ENCODE assay signal across 8 cellular contexts in the genomic region with DNA sequence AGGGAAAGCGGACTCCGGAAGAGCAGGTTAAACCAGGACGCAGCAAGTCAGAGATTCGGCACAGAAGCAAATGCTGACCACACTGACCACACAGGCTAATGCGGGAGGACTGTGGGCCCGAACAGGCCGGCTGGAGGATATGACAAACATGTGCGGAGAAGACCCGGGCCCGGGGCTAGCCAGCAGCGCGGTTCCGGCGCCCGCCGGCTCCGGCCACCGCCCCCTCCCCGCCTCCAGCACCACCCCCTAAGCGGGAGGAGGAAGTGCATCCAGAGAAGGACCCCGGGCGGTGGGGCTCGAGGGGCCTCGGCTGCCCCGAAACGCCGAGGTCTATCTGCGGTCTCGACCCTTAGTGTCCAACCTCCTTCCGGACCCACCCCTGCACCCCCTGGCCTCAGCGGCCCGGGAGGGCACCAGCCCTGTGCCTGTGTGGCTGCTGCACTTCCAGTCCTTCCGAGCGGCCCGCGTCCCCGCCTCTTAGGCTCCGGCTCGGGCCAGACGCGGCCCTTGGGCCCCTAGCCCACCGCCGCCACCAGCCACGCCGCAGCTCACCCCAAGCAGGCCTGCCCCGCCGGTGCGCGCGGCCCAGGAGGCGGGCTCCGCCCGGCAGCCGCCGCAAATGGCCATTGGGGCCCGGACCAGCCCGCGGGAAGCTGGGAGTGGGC. TPM values are rescaled to one million over a fixed set of nuclear protein-coding genes. Genes with fewer than 3 reads are reported as not detected.
DNase-seq lines count a peak whose midpoint lies in the region; ATAC-seq, FAIRE-seq and TF ChIP-seq lines count a peak whose summit lies in the region.

No MANE protein-coding gene starts in this region.

- peaks cover 3% of the 10 kb centered on the region for H3K27me3 Mint-ChIP-seq in activated T-helper 1 cell treated with anti-CD3 and anti-CD28 coated beads, Interleukin-12 subunit alpha, Interleukin-12 subunit beta, Interleukin-2, Interleukin-4 antibody, amounts not matched to agents 30 ng/mL and 10 ng/mL and 1 ng/mL, durations not matched to agents 14 hours and 24 hours and 36 hours (ENCODE audit: insufficient read depth)
- H3K27me3 Mint-ChIP-seq in naive thymus-derived CD8-positive, alpha-beta T cell = no peaks in the 10 kb centered on the region

- TF ChIP-seq CTCF in A549 (IDR thresholded peaks at IDR 0.05) = no peak
- TF ChIP-seq CTCF in fibroblast of mammary gland (conservative IDR thresholded peaks at IDR 0.05; ENCODE audit: control insufficient read depth, insufficient read depth, low read depth, low read length) = no peak

- peaks cover 42% of the 10 kb centered on the region for H3K4me1 ChIP-seq in A549

- CTCF ChIA-PET in A549 (lab: Yijun Ruan, JAX) = interaction anchor here (0.7 kb wide), 1 partner anchor 18 kb away, joined by 3 read pairs; no protein-coding TSS in a partner anchor

- no peak for TF ChIP-seq EP300 in A549 (IDR thresholded peaks at IDR 0.05)

- H3K4me2 ChIP-seq in A549 = peak overlapping the region; percentile 93

- peak overlapping the region; percentile 99 for H3K27ac Mint-ChIP-seq in activated T-helper 1 cell treated with anti-CD3 and anti-CD28 coated beads, Interleukin-12 subunit alpha, Interleukin-12 subunit beta, Interleukin-2, Interleukin-4 antibody, amounts not matched to agents 30 ng/mL and 10 ng/mL and 1 ng/mL, durations not matched to agents 14 hours and 24 hours and 36 hours
- H3K27ac Mint-ChIP-seq in naive thymus-derived CD8-positive, alpha-beta T cell = peak overlapping the region; percentile 91 to 97 (median 96)

- peaks cover 50% of the 10 kb centered on the region for H3K4me1 Mint-ChIP-seq in activated T-helper 1 cell treated with anti-CD3 and anti-CD28 coated beads, Interleukin-12 subunit alpha, Interleukin-12 subunit beta, Interleukin-2, Interleukin-4 antibody, amounts not matched to agents 30 ng/mL and 10 ng/mL and 1 ng/mL, durations not matched to agents 14 hours and 24 hours and 36 hours (ENCODE audit: low read depth)
- peaks cover 19 to 44% (median 30%) of the 10 kb centered on the region in 4 donors for H3K4me1 Mint-ChIP-seq in naive thymus-derived CD8-positive, alpha-beta T cell

- H3K4me3 Mint-ChIP-seq in activated T-helper 1 cell treated with anti-CD3 and anti-CD28 coated beads, Interleukin-12 subunit alpha, Interleukin-12 subunit beta, Interleukin-2, Interleukin-4 antibody, amounts not matched to agents 30 ng/mL and 10 ng/mL and 1 ng/mL, durations not matched to agents 14 hours and 24 hours and 36 hours = peak overlapping the region; percentile 97
- H3K4me3 Mint-ChIP-seq in naive thymus-derived CD8-positive, alpha-beta T cell = peak overlapping the region; percentile 92 to 99 (median 96)

- WGBS in A549 (ENCODE audit: missing lambda C conversion rate) = 1% methylated on average over 13 of the region's 58 CpGs

- H3K4me3 ChIP-seq in A549 = peak overlapping the region; percentile 88
- H3K4me3 ChIP-seq in fibroblast of mammary gland (ENCODE audit: control insufficient read depth, low read depth, low read length) = peak overlapping the region; percentile 88

- intact Hi-C loops in activated T-helper 1 cell treated with anti-CD3 and anti-CD28 coated beads, Interleukin-12 subunit alpha, Interleukin-12 subunit beta, Interleukin-2, Interleukin-4 antibody, amounts not matched to agents 30 ng/mL and 10 ng/mL and 1 ng/mL, durations not matched to agents 14 hours and 24 hours and 36 hours (cut with micrococcal nuclease) = loop anchor here (2.0 to 10.0 kb wide), 5 partner anchors 321 to 1572 kb away; partner anchors contain the start of genes RPL34 and SEC24B

- DNase-seq in A549 (ENCODE audit: low read depth in 1 of 2, low spot score in 1 of 2) (peak; percentile 6 to 45), GM18507 (ENCODE audit: extremely low spot score, insufficient read length, low read depth) (no peak), NOMO-1 (lab: John Stamatoyannopoulos, UW; ENCODE audit: unreplicated experiment in 2 of 2) (peak; percentile 36 to 71), fibroblast of mammary gland (ENCODE audit: low read depth) (peak; percentile 48)
- DNase-seq in activated T-helper 1 cell treated with anti-CD3 and anti-CD28 coated beads, Interleukin-12 subunit alpha, Interleukin-12 subunit beta, Interleukin-2, Interleukin-4 antibody, amounts not matched to agents 30 ng/mL and 10 ng/mL and 1 ng/mL, durations not matched to agents 14 hours and 24 hours and 36 hours (ENCODE audit: low spot score) = peak; percentile 31
- peak in 6 of 10 donors; percentile 13 to 45 (median 36) for DNase-seq in naive thymus-derived CD8-positive, alpha-beta T cell

- ATAC-seq in A549 (peak; percentile 51 to 55), HG03025 (IDR thresholded peaks at IDR 0.05; ENCODE audit: low FRiP score, unreplicated experiment) (peak; percentile 30)
- peak; percentile 5 to 31 for ATAC-seq in naive thymus-derived CD8-positive, alpha-beta T cell

- H3K27ac ChIP-seq in A549 = peak overlapping the region; percentile 98 to 99
- peak overlapping the region; percentile 78 for H3K27ac ChIP-seq in temporal lobe (ENCODE audit: low read depth, low read length)

- POLR2A ChIA-PET in A549 (lab: Yijun Ruan, JAX) = interaction anchor here (0.6 to 0.8 kb wide), 2 partner anchors 11 to 633 kb away, joined by 3 to 4 read pairs; no protein-coding TSS in a partner anchor
- POLR2A ChIA-PET in naive thymus-derived CD8-positive, alpha-beta T cell (lab: Charles Lee) = interaction anchor here (0.8 to 3.8 kb wide), 3 partner anchors 11 to 147 kb away, joined by 3 to 17 read pairs (median 3); no protein-coding TSS in a partner anchor

- H3K36me3 Mint-ChIP-seq in activated T-helper 1 cell treated with anti-CD3 and anti-CD28 coated beads, Interleukin-12 subunit alpha, Interleukin-12 subunit beta, Interleukin-2, Interleukin-4 antibody, amounts not matched to agents 30 ng/mL and 10 ng/mL and 1 ng/mL, durations not matched to agents 14 hours and 24 hours and 36 hours (ENCODE audit: low read depth) = peaks cover 18% of the 10 kb centered on the region
- H3K36me3 Mint-ChIP-seq in naive thymus-derived CD8-positive, alpha-beta T cell = peaks cover 0 to 5% (median 0%) of the 10 kb centered on the region in 3 donors

- FAIRE-seq in A549 (lab: Jason Lieb, UNC) (no peak), GM18507 (lab: Jason Lieb, UNC) (peak; percentile 50)

- H3K9me3 ChIP-seq in A549 = no peaks in the 10 kb centered on the region

- peak; percentile 39 for TF ChIP-seq POLR2A in A549 (IDR thresholded peaks at IDR 0.05; ENCODE audit: low read length)

- no peak; a peak in 1 of 5 replicates for TF ChIP-seq RAD21 in A549 (conservative IDR thresholded peaks at IDR 0.05 in 1 of 2, IDR thresholded peaks at IDR 0.05 in 1 of 2)

- H3K9me3 Mint-ChIP-seq in activated T-helper 1 cell treated with anti-CD3 and anti-CD28 coated beads, Interleukin-12 subunit alpha, Interleukin-12 subunit beta, Interleukin-2, Interleukin-4 antibody, amounts not matched to agents 30 ng/mL and 10 ng/mL and 1 ng/mL, durations not matched to agents 14 hours and 24 hours and 36 hours = no peaks in the 10 kb centered on the region
- H3K9me3 Mint-ChIP-seq in naive thymus-derived CD8-positive, alpha-beta T cell = no peaks in the 10 kb centered on the region

TF ChIP-seq in A549, 52 proteins besides CTCF, POLR2A, EP300 and RAD21:
- TF ChIP-seq, protein P1, sequence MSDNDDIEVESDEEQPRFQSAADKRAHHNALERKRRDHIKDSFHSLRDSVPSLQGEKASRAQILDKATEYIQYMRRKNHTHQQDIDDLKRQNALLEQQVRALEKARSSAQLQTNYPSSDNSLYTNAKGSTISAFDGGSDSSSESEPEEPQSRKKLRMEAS (IDR thresholded peaks at IDR 0.05) = peak; percentile 63
- TF ChIP-seq MYC (IDR thresholded peaks at IDR 0.05; ENCODE audit: borderline replicate concordance, low read length) (no peak), RNF2 (IDR thresholded peaks at IDR 0.05; ENCODE audit: borderline replicate concordance, low read depth) (no peak), PHF8 (IDR thresholded peaks at IDR 0.05; ENCODE audit: borderline replicate concordance, low read depth) (0 out of 2 replicates have a peak, but pooled peaks have one; percentile 32), MAZ (IDR thresholded peaks at IDR 0.05; ENCODE audit: borderline replicate concordance, low read depth, low read length) (no peak), JUN (IDR thresholded peaks at IDR 0.05) (peak in 1 of 2 experiments; percentile 59; a peak in 3 of 5 replicates), PBX3 (IDR thresholded peaks at IDR 0.05) (no peak)

RNA-seq across cellular contexts. Expression of gene ELOVL6, which starts 2.1 kb away (rescaled TPM):
- polyA plus RNA-seq in A549 (2011; rRNA removed) (24.5 and 26.8 TPM in 2 replicates), A549 (2017; fragmentation: RNase III; extraction: RNeasy Plus Mini Kit Qiagen cat#74134 plus additional on column Dnase treatment) (20.8 to 22.0 TPM (median 21.5 TPM) in 3 replicates)
- polyA plus RNA-seq in A549 (2012; cell fraction: cytosol; rRNA removed) = 4.8 and 6.9 TPM in 2 replicates
- polyA plus RNA-seq in A549 (2012; cell fraction: nucleus; rRNA removed) = 2.4 and 2.9 TPM in 2 replicates
- polyA minus RNA-seq in A549 (2011; rRNA and poly(A)+ RNA removed) = 12.2 and 13.0 TPM in 2 replicates
- 17.0 and 19.1 TPM in 2 replicates for total RNA-seq in activated T-helper 1 cell treated with anti-CD3 and anti-CD28 coated beads, Interleukin-12 subunit alpha, Interleukin-12 subunit beta, Interleukin-2, Interleukin-4 antibody, amounts not matched to agents 30 ng/mL and 10 ng/mL and 1 ng/mL, durations not matched to agents 14 hours and 24 hours and 36 hours
- total RNA-seq in naive thymus-derived CD8-positive, alpha-beta T cell = 1 to 10 TPM in 1 of 2 experiments, under 1 TPM in 1; 0.57 to 2.1 TPM
- polyA plus RNA-seq in naive thymus-derived CD8-positive, alpha-beta T cell = 1 to 10 TPM in 1 of 3 donors, under 1 TPM in 2; 0.11 to 3.0 (median 0.13) TPM
- total RNA-seq in temporal lobe = 38.1 TPM
